ENCODE assay signal across 10 cellular contexts in genomic region chr2:33785201-33786106, GRCh38.
DNase-seq lines count a peak whose midpoint lies in the region; ATAC-seq and TF ChIP-seq lines count a peak whose summit lies in the region.
"Had no signal": no experiment of that assay in that cellular context is flagged by ENCODE, and none has a peak within 500 bp of the region (broad histone marks: within the 10 kb centered on the region; RNA-seq: fewer than 3 reads in every experiment).

No MANE protein-coding gene starts in this region.

- H3K9me2 ChIP-seq in GM23248 (ENCODE audit: insufficient read depth) (no peaks in the 10 kb centered on the region), SK-N-SH (no peaks in the 10 kb centered on the region)

- H3K9me3 Mint-ChIP-seq in activated T-helper 1 cell treated with anti-CD3 and anti-CD28 coated beads, Interleukin-12 subunit alpha, Interleukin-12 subunit beta, Interleukin-2, Interleukin-4 antibody, amounts not matched to agents 30 ng/mL and 10 ng/mL and 1 ng/mL, durations not matched to agents 14 hours and 24 hours and 36 hours = no peaks in the 10 kb centered on the region
- H3K9me3 Mint-ChIP-seq: activated CD4-positive, alpha-beta T cell treated with anti-CD3 and anti-CD28 coated beads, Interleukin-2, amount 10 ng/mL, durations not matched to agents 24 days and 14 days had no signal

- peaks cover 7% of the 10 kb centered on the region; the same call in 1 of the 2 replicates for H3F3A ChIP-seq in GM23248 (ENCODE audit: insufficient read depth)
- no peaks in the 10 kb centered on the region for H3F3A ChIP-seq in SK-N-SH (replicated peaks; ENCODE audit: insufficient read depth)

- WGBS in GM23248 (ENCODE audit: low coverage in 1 of 2, low lambda C conversion rate in 2 of 2, missing lambda C conversion rate in 2 of 2), 2 experiments = 56 to 66% methylated on average over 4 of the region's 4 CpGs
- 5% methylated on average over 4 of the region's 4 CpGs for WGBS in SK-N-SH (ENCODE audit: low lambda C conversion rate)

- H3K4me3 ChIP-seq in GM23248 = no peak overlapping the region
- H3K4me3 ChIP-seq in SK-N-SH (ENCODE audit: low read depth in 2 of 2, low read length in 1 of 2) = no peak overlapping the region

- H3K36me3 Mint-ChIP-seq in activated T-helper 1 cell treated with anti-CD3 and anti-CD28 coated beads, Interleukin-12 subunit alpha, Interleukin-12 subunit beta, Interleukin-2, Interleukin-4 antibody, amounts not matched to agents 30 ng/mL and 10 ng/mL and 1 ng/mL, durations not matched to agents 14 hours and 24 hours and 36 hours (ENCODE audit: low read depth) = no peaks in the 10 kb centered on the region

- no peaks in the 10 kb centered on the region for H3K4me1 Mint-ChIP-seq in activated T-helper 1 cell treated with anti-CD3 and anti-CD28 coated beads, Interleukin-12 subunit alpha, Interleukin-12 subunit beta, Interleukin-2, Interleukin-4 antibody, amounts not matched to agents 30 ng/mL and 10 ng/mL and 1 ng/mL, durations not matched to agents 14 hours and 24 hours and 36 hours (ENCODE audit: low read depth)
- H3K4me1 Mint-ChIP-seq: activated CD4-positive, alpha-beta T cell treated with anti-CD3 and anti-CD28 coated beads, Interleukin-2, amount 10 ng/mL, durations not matched to agents 24 days and 14 days had no signal

- H3K27ac Mint-ChIP-seq in activated T-helper 1 cell treated with anti-CD3 and anti-CD28 coated beads, Interleukin-12 subunit alpha, Interleukin-12 subunit beta, Interleukin-2, Interleukin-4 antibody, amounts not matched to agents 30 ng/mL and 10 ng/mL and 1 ng/mL, durations not matched to agents 14 hours and 24 hours and 36 hours = no peak overlapping the region
- H3K27ac Mint-ChIP-seq: activated CD4-positive, alpha-beta T cell treated with anti-CD3 and anti-CD28 coated beads, Interleukin-2, amount 10 ng/mL, durations not matched to agents 24 days and 14 days had no signal

- no peak overlapping the region for H3K9ac ChIP-seq in GM23248
- no peak overlapping the region for H3K9ac ChIP-seq in SK-N-SH

- peaks cover 1% of the 10 kb centered on the region for H3K27me3 Mint-ChIP-seq in activated T-helper 1 cell treated with anti-CD3 and anti-CD28 coated beads, Interleukin-12 subunit alpha, Interleukin-12 subunit beta, Interleukin-2, Interleukin-4 antibody, amounts not matched to agents 30 ng/mL and 10 ng/mL and 1 ng/mL, durations not matched to agents 14 hours and 24 hours and 36 hours (ENCODE audit: insufficient read depth)
- H3K27me3 Mint-ChIP-seq: activated CD4-positive, alpha-beta T cell treated with anti-CD3 and anti-CD28 coated beads, Interleukin-2, amount 10 ng/mL, durations not matched to agents 24 days and 14 days had no signal

- H3K4me1 ChIP-seq in GM23248 (ENCODE audit: insufficient read depth) (peaks cover 17% of the 10 kb centered on the region), SK-N-SH (ENCODE audit: control insufficient read depth in 1 of 2, insufficient read depth in 2 of 2, low read depth in 1 of 2, low read length in 1 of 2) (no peaks in the 10 kb centered on the region)

- H3K4me2 ChIP-seq in GM23248 (ENCODE audit: unreplicated experiment) (no peak overlapping the region), SK-N-SH (no peak overlapping the region)

- no peaks in the 10 kb centered on the region for H3K79me2 ChIP-seq in GM23248 (ENCODE audit: insufficient read depth)
- H3K79me2 ChIP-seq in SK-N-SH (ENCODE audit: insufficient read depth) = no peaks in the 10 kb centered on the region

- H3K27me3 ChIP-seq in GM23248 (replicated peaks; ENCODE audit: insufficient read depth) (no peaks in the 10 kb centered on the region), SK-N-SH (ENCODE audit: insufficient read depth) (no peaks in the 10 kb centered on the region)

- ATAC-seq in GM18861 (IDR thresholded peaks at IDR 0.05; ENCODE audit: unreplicated experiment) (peak; percentile 98), HG03460 (IDR thresholded peaks at IDR 0.05; ENCODE audit: unreplicated experiment) (peak; percentile 89)

- H3K36me3 ChIP-seq in GM23248 (ENCODE audit: low read depth) (no peaks in the 10 kb centered on the region), SK-N-SH (replicated peaks in 1 of 2; ENCODE audit: control insufficient read depth in 1 of 2, insufficient read depth in 2 of 2, low read length in 1 of 2) (no peaks in the 10 kb centered on the region)

- CTCF ChIA-PET in SK-N-SH (lab: Yijun Ruan, JAX) = no interaction called here

- intact Hi-C loops in activated T-helper 1 cell treated with anti-CD3 and anti-CD28 coated beads, Interleukin-12 subunit alpha, Interleukin-12 subunit beta, Interleukin-2, Interleukin-4 antibody, amounts not matched to agents 30 ng/mL and 10 ng/mL and 1 ng/mL, durations not matched to agents 14 hours and 24 hours and 36 hours (cut with micrococcal nuclease) = no loop called here
- intact Hi-C loops in cardiac septum (cut with DNase I) = no loop called here

- DNase-seq in GM23248 (peak; percentile 33), medulla oblongata (ENCODE audit: extremely low spot score) (peak; percentile 52), SK-N-SH (no peak), RKO (ENCODE audit: low spot score) (no peak), cardiac septum (ENCODE audit: low spot score) (no peak)
- no peak for DNase-seq in activated T-helper 1 cell treated with anti-CD3 and anti-CD28 coated beads, Interleukin-12 subunit alpha, Interleukin-12 subunit beta, Interleukin-2, Interleukin-4 antibody, amounts not matched to agents 30 ng/mL and 10 ng/mL and 1 ng/mL, durations not matched to agents 14 hours and 24 hours and 36 hours (ENCODE audit: low spot score)
- DNase-seq: activated CD4-positive, alpha-beta T cell treated with anti-CD3 and anti-CD28 coated beads, Interleukin-2, amount 10 ng/mL, durations not matched to agents 24 days and 14 days; NCI-H524 treated with DMSO at 0.1 percent for 48 hours had no signal

- TF ChIP-seq CTCF in SK-N-SH (IDR thresholded peaks at IDR 0.05) = no peak

- H4K20me1 ChIP-seq in GM23248 (ENCODE audit: insufficient read depth) (no peaks in the 10 kb centered on the region), SK-N-SH (ENCODE audit: insufficient read depth) (no peaks in the 10 kb centered on the region)

- H3K9me3 ChIP-seq in GM23248 (ENCODE audit: low read depth) (no peaks in the 10 kb centered on the region), SK-N-SH (no peaks in the 10 kb centered on the region)

- POLR2A ChIA-PET in SK-N-SH (lab: Yijun Ruan, JAX) = no interaction called here

- no peak for TF ChIP-seq EP300 in SK-N-SH (IDR thresholded peaks at IDR 0.05; ENCODE audit: borderline replicate concordance in 1 of 2, low read depth in 1 of 2, low read length in 1 of 2)

- H2AFZ ChIP-seq in GM23248 = no peak overlapping the region
- H2AFZ ChIP-seq in SK-N-SH (ENCODE audit: low read depth) = no peak overlapping the region

- in situ Hi-C loops in GM23248 (cut with MboI) = no loop called here

- no peak overlapping the region for H3K27ac ChIP-seq in GM23248
- no peak overlapping the region for H3K27ac ChIP-seq in SK-N-SH (ENCODE audit: low read depth in 2 of 2, low read length in 1 of 2)

- TF ChIP-seq RAD21 in SK-N-SH (IDR thresholded peaks at IDR 0.05; ENCODE audit: low read length) = no peak

- H3K4me3 Mint-ChIP-seq in activated T-helper 1 cell treated with anti-CD3 and anti-CD28 coated beads, Interleukin-12 subunit alpha, Interleukin-12 subunit beta, Interleukin-2, Interleukin-4 antibody, amounts not matched to agents 30 ng/mL and 10 ng/mL and 1 ng/mL, durations not matched to agents 14 hours and 24 hours and 36 hours = no peak overlapping the region
- H3K4me3 Mint-ChIP-seq: activated CD4-positive, alpha-beta T cell treated with anti-CD3 and anti-CD28 coated beads, Interleukin-2, amount 10 ng/mL, durations not matched to agents 24 days and 14 days had no signal

TF ChIP-seq in SK-N-SH, 30 proteins besides CTCF, POLR2A, EP300 and RAD21:
- TF ChIP-seq EZH2phosphoT487 (IDR thresholded peaks at IDR 0.05; ENCODE audit: borderline replicate concordance, low read depth) = no peak
- TF ChIP-seq RFX5 (IDR thresholded peaks at IDR 0.05; ENCODE audit: low read length) = no peak
- TF ChIP-seq ELF1 (IDR thresholded peaks at IDR 0.05) = no peak

Comparison
In these comparisons a context has a peak if more than half of its experiments do, and no peak if none do; other contexts are left out.
1. DNase-seq: peak in GM23248 (single experiment) and medulla oblongata (single experiment); none in activated T-helper 1 cell treated with anti-CD3 and anti-CD28 coated beads, Interleukin-12 subunit alpha, Interleukin-12 subunit beta, Interleukin-2, Interleukin-4 antibody, amounts not matched to agents 30 ng/mL and 10 ng/mL and 1 ng/mL, durations not matched to agents 14 hours and 24 hours and 36 hours (single experiment), SK-N-SH (single experiment), RKO (single experiment) and cardiac septum (single experiment).